14 cellular contexts compared by ENCODE assay signal in the genomic region with DNA sequence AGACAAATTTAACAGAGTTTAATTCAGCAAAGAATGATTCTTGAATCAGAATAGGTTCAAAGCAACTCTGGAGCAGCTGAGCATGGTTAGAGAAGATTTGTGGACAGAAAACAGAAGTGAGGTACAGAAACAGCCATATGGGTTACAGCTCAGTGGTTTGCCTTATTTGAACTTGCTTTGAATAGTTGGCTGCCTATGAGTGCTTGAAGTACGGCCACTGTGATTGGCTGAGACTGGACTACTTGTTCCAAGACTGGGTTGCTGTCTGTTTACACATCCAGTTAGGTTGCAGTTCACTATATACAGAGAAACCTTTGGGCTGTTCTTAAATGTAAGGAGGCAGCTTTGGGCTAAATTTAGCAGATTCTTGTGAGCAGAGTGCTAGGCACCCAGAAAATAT.
A peak's percentile ranks its signal among the peaks of the same experiment; 100 is the strongest.
DNase-seq lines count a peak whose midpoint lies in the region; ATAC-seq and TF ChIP-seq lines count a peak whose summit lies in the region.
"Had no signal": no experiment of that assay in that cellular context is flagged by ENCODE, and none has a peak within 500 bp of the region (broad histone marks: within the 10 kb centered on the region; RNA-seq: fewer than 3 reads in every experiment).

No MANE protein-coding gene starts in this region.

- H3K4me3 ChIP-seq in A673 (ENCODE audit: low read depth, low read length, poor library complexity, severe bottlenecking) (no peak overlapping the region), uterus (no peak overlapping the region)
- H3K4me3 ChIP-seq: GM23338, tibial nerve had no signal

- H3K36me3 ChIP-seq in A673 (ENCODE audit: insufficient read depth, low read length, poor library complexity, severe bottlenecking) (no peaks in the 10 kb centered on the region), uterus (no peaks in the 10 kb centered on the region)
- H3K36me3 ChIP-seq: neutrophil, tibial nerve had no signal

- intact Hi-C loops in A673 (cut with micrococcal nuclease; ENCODE audit: unreplicated experiment), result no loop called here
- intact Hi-C loops in uterus (cut with DNase I; ENCODE audit: low total_unique reads), result no loop called here

- no peaks in the 10 kb centered on the region for H3K4me1 ChIP-seq in A673 (ENCODE audit: insufficient read depth, low read length, poor library complexity, severe bottlenecking)
- H3K4me1 ChIP-seq in uterus, result no peaks in the 10 kb centered on the region
- H3K4me1 ChIP-seq: tibial nerve had no signal

- H3K9me3 ChIP-seq in A673 (ENCODE audit: low read depth, low read length, poor library complexity, severe bottlenecking) (no peaks in the 10 kb centered on the region), uterus (no peaks in the 10 kb centered on the region)
- H3K9me3 ChIP-seq: neutrophil, tibial nerve had no signal

- TF ChIP-seq POLR2A in uterus (IDR thresholded peaks at IDR 0.05), result no peak

- peak; percentile 70 for ATAC-seq in HG02973 (IDR thresholded peaks at IDR 0.05; ENCODE audit: unreplicated experiment)
- ATAC-seq: Panc1 had no signal

- H3K27me3 ChIP-seq in A673 (replicated peaks; ENCODE audit: insufficient read depth, low read depth, low read length, poor library complexity) (no peaks in the 10 kb centered on the region), uterus (no peaks in the 10 kb centered on the region)
- H3K27me3 ChIP-seq: neutrophil, tibial nerve had no signal

- CTCF ChIA-PET in A673 (lab: Charles Lee), result no interaction called here

- H3K27ac ChIP-seq in A673 (ENCODE audit: low read depth, low read length, poor library complexity, severe bottlenecking) (no peak overlapping the region), uterus (no peak overlapping the region)
- H3K27ac ChIP-seq: neutrophil, tibial nerve had no signal

- no peak for TF ChIP-seq CTCF in A673 (conservative IDR thresholded peaks at IDR 0.05; ENCODE audit: low read depth, low read length)
- TF ChIP-seq CTCF in uterus (IDR thresholded peaks at IDR 0.05), result no peak

- DNase-seq in NCI-H2029 treated with DMSO at 0.1 percent for 48 hours (lab: John Stamatoyannopoulos, UW) (peak; percentile 8), NCI-H2029 (lab: John Stamatoyannopoulos, UW) (no peak), NCI-H82 (lab: John Stamatoyannopoulos, UW) (peak; percentile 65), putamen (ENCODE audit: low spot score) (peak; percentile 11), A673 (ENCODE audit: low spot score) (no peak), uterus (no peak), GOT3 (lab: John Stamatoyannopoulos, UW) (no peak)
- DNase-seq: activated CD4-positive, alpha-beta T cell treated with anti-CD3 and anti-CD28 coated beads for 4 hours; activated naive CD8-positive, alpha-beta T cell treated with anti-CD3 and anti-CD28 coated beads, Interleukin-2, amount 10 ng/mL, durations not matched to agents 7 days and 5 days had no signal

- no TSS peak for BruUV-seq in A673 (replicated peaks; lab: Mats Ljungman, UMichigan)

- POLR2A ChIA-PET in A673 (lab: Charles Lee; ENCODE audit: low non-redundant PET), result no interaction called here

Comparison
In these comparisons a context has a peak if more than half of its experiments do, and no peak if none do; other contexts are left out.
1. DNase-seq: peak in NCI-H2029 treated with DMSO at 0.1 percent for 48 hours (single experiment), NCI-H82 (single experiment) and putamen (single experiment); none in NCI-H2029 (single experiment), A673 (single experiment), uterus (0 of 2) and GOT3 (single experiment).